ENCODE assay signal across 8 cellular contexts in genomic region chr4:154491341-154491679, GRCh38.
A peak's percentile ranks its signal among the peaks of the same experiment; 100 is the strongest.
DNase-seq lines count a peak whose midpoint lies in the region; ATAC-seq and FAIRE-seq lines count a peak whose summit lies in the region.

No MANE protein-coding gene starts in this region.

- no peak for FAIRE-seq in RCC 7860 (lab: Jason Lieb, UNC)

- ATAC-seq in GM18508 (IDR thresholded peaks at IDR 0.05; ENCODE audit: insufficient read depth, unreplicated experiment) = peak; percentile 22
- ATAC-seq in HG03064 (IDR thresholded peaks at IDR 0.05; ENCODE audit: low read depth, unreplicated experiment) = peak; percentile 31

- in situ Hi-C loops in ACHN (cut with HindIII; ENCODE audit: low pct_ligation_motif_present, low pct_unique_long_range_greater_than_20kb, low sequenced_read_pairs) = no loop called here

- peak; percentile 17 for DNase-seq in ACHN
- peak; percentile 34 for DNase-seq in T1000 (lab: John Stamatoyannopoulos, UW)
- peak; percentile 11 for DNase-seq in fibroblast of peridontal ligament (ENCODE audit: extremely low read depth)
- DNase-seq in pons (ENCODE audit: low spot score) = peak; percentile 21
- DNase-seq in retina = no peak
- DNase-seq in RCC 7860 (ENCODE audit: low spot score) = no peak

Comparison
In these comparisons a context has a peak if more than half of its experiments do, and no peak if none do; other contexts are left out.
1. DNase-seq: peak in ACHN (single experiment), T1000 (single experiment), fibroblast of peridontal ligament (single experiment) and pons (single experiment); none in retina (single experiment) and RCC 7860 (single experiment).